ENCODE assay signal across 8 cellular contexts in the genomic region with DNA sequence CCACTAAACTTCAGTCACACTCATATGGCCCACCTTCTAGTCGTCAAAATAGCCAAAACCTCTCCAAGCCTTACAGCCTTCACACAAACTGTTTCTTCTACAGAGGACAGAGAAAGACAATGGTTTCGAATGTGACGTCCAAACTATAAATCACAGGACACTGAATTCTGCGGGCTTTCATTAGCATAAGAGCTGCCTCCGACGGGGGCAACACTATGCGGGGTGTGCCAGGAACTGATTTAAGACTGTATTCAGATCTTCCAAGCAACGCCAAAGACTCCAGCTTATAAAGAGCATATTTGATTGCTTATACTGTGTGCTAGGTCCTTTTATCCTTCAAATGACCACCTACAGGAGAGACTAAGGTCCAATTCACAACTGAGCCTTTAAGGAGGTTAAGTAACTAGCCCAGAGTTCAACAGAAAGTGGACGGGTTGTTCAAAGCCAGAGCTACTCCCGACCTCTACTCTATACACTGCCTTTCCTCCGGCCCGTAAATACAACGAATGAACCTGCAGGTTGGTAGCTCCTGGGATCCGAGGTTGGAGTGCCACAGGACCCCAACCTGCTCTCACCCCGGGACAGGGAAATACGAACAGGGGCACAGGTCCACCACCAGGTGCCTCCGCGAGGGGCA. TPM values are rescaled to one million over a fixed set of nuclear protein-coding genes. Genes with fewer than 3 reads are reported as not detected.
DNase-seq lines count a peak whose midpoint lies in the region; ATAC-seq and TF ChIP-seq lines count a peak whose summit lies in the region.

No MANE protein-coding gene starts in this region.

- no peak for TF ChIP-seq EP300 in ovary (IDR thresholded peaks at IDR 0.05)

- peak overlapping the region; percentile 52 for H3K27ac ChIP-seq in CD8-positive, alpha-beta memory T cell (ENCODE audit: low read depth, low read length)
- H3K27ac ChIP-seq in RWPE2 (ENCODE audit: poor library complexity, severe bottlenecking) = peak overlapping the region; percentile 49
- peak overlapping the region; percentile 92 to 98 (median 96) for H3K27ac ChIP-seq in esophagus squamous epithelium
- H3K27ac ChIP-seq in ovary = peak overlapping the region; percentile 67 to 88

- peaks cover 36 to 40% (median 39%) of the 10 kb centered on the region in 3 donors for H3K4me1 Mint-ChIP-seq in CD8-positive, alpha-beta memory T cell

- H3K36me3 Mint-ChIP-seq in CD8-positive, alpha-beta memory T cell = peaks cover 0 to 20% (median 4%) of the 10 kb centered on the region in 3 donors

- H3K4me1 ChIP-seq in CD8-positive, alpha-beta memory T cell (ENCODE audit: insufficient read depth, low read length) = peaks cover 20% of the 10 kb centered on the region
- H3K4me1 ChIP-seq in RWPE2 (ENCODE audit: insufficient read depth, poor library complexity, severe bottlenecking) (peaks cover 7% of the 10 kb centered on the region), esophagus squamous epithelium (peaks cover 13 to 25% (median 14%) of the 10 kb centered on the region in 3 donors), ovary (ENCODE audit: insufficient read depth) (no peaks in the 10 kb centered on the region)

- POLR2A ChIA-PET in CD8-positive, alpha-beta memory T cell (lab: Charles Lee) = interaction anchor here (0.5 to 2.1 kb wide), 6 partner anchors 10 to 493 kb away, joined by 3 to 18 read pairs (median 4); partner anchors contain the start of gene MAP4K5

- H3K27ac Mint-ChIP-seq in CD8-positive, alpha-beta memory T cell = peak overlapping the region; percentile 86 to 99 (median 95)

- WGBS in esophagus squamous epithelium, 2 donors = 0% methylated on average over 11 to 12 of the region's 18 CpGs
- 1 to 3% (median 2%) methylated on average over 18 of the region's 18 CpGs for WGBS in ovary, 3 donors

- peak overlapping the region; percentile 88 to 98 (median 93) for H3K4me3 Mint-ChIP-seq in CD8-positive, alpha-beta memory T cell

- peak; percentile 83 for TF ChIP-seq CTCF in RWPE2 (IDR thresholded peaks at IDR 0.05; ENCODE audit: poor library complexity, severe bottlenecking)
- peak in 2 of 6 experiments; percentile 33 to 54 for TF ChIP-seq CTCF in esophagus squamous epithelium (IDR thresholded peaks at IDR 0.05)
- TF ChIP-seq CTCF in ovary (IDR thresholded peaks at IDR 0.05) = peak in 2 of 3 donors; percentile 61 to 67

- H3K9me3 ChIP-seq in CD8-positive, alpha-beta memory T cell (ENCODE audit: low read length) = no peaks in the 10 kb centered on the region
- H3K9me3 ChIP-seq in RWPE2 (ENCODE audit: severe bottlenecking) (no peaks in the 10 kb centered on the region), esophagus squamous epithelium (no peaks in the 10 kb centered on the region), ovary (no peaks in the 10 kb centered on the region)

- CTCF ChIA-PET in CD8-positive, alpha-beta memory T cell (lab: Charles Lee) = interaction anchor here (1.0 to 3.6 kb wide), 5 partner anchors 10 to 691 kb away, joined by 3 to 39 read pairs (median 5); partner anchors contain the start of genes CDKL1, MAP4K5, MGAT2 and RPL36AL

- ATAC-seq in RWPE2 (ENCODE audit: low read depth) = no peak
- ATAC-seq in GM21576 (IDR thresholded peaks at IDR 0.05; ENCODE audit: unreplicated experiment) = no peak

- intact Hi-C loops in esophagus squamous epithelium (cut with DNase I) (no loop called here), ovary (cut with DNase I) (no loop called here)

- TF ChIP-seq POLR2A in esophagus squamous epithelium (IDR thresholded peaks at IDR 0.05) (no peak), ovary (IDR thresholded peaks at IDR 0.05) (no peak)

- no peaks in the 10 kb centered on the region for H3K27me3 ChIP-seq in CD8-positive, alpha-beta memory T cell (ENCODE audit: insufficient read depth, low read length, poor library complexity, severe bottlenecking)
- H3K27me3 ChIP-seq in H7 (ENCODE audit: control insufficient read depth, insufficient read depth, low read length) (no peaks in the 10 kb centered on the region), RWPE2 (ENCODE audit: insufficient read depth, poor library complexity, severe bottlenecking) (no peaks in the 10 kb centered on the region), esophagus squamous epithelium (no peaks in the 10 kb centered on the region), ovary (no peaks in the 10 kb centered on the region)

- H3K9me3 Mint-ChIP-seq in CD8-positive, alpha-beta memory T cell = no peaks in the 10 kb centered on the region

- no peaks in the 10 kb centered on the region for H3K36me3 ChIP-seq in CD8-positive, alpha-beta memory T cell (ENCODE audit: insufficient read depth, low read length)
- H3K36me3 ChIP-seq in H7 (replicated peaks; ENCODE audit: control insufficient read depth, insufficient read depth, low read length) (peaks cover 2% of the 10 kb centered on the region; the same call in 1 of the 2 replicates), RWPE2 (ENCODE audit: low read depth) (peaks cover 13% of the 10 kb centered on the region), esophagus squamous epithelium (peaks cover 0 to 12% (median 0%) of the 10 kb centered on the region in 3 donors), ovary (no peaks in the 10 kb centered on the region)

- H3K4me3 ChIP-seq in CD8-positive, alpha-beta memory T cell (ENCODE audit: low read length) = peak overlapping the region; percentile 84
- H3K4me3 ChIP-seq in H7 (ENCODE audit: insufficient read depth, low read depth, low read length) (peak overlapping the region; percentile 91), RWPE2 (ENCODE audit: severe bottlenecking) (peak overlapping the region; percentile 65), esophagus squamous epithelium (peak overlapping the region; percentile 56 to 90 (median 80)), ovary (peak overlapping the region; percentile 75)

- DNase-seq in CD8-positive, alpha-beta memory T cell = no peak
- DNase-seq in H7 (peak; percentile 22), RWPE2 (ENCODE audit: low spot score) (no peak), esophagus squamous epithelium (lab: John Stamatoyannopoulos, UW) (no peak), ovary (no peak), iPS-NIHi11 (ENCODE audit: low spot score) (no peak)
- no peak for DNase-seq in NK-92 treated with Interleukin-12 subunit alpha and Interleukin-12 subunit beta, amount 100 ng/mL, for 24 hours (lab: John Stamatoyannopoulos, UW)

- no peaks in the 10 kb centered on the region for H3K27me3 Mint-ChIP-seq in CD8-positive, alpha-beta memory T cell

RNA-seq across cellular contexts. Expression of gene L2HGDH, which starts 0.6 kb away (rescaled TPM):
- total RNA-seq in CD8-positive, alpha-beta memory T cell = 10 to 100 TPM; 19.7 to 20.0 TPM
- polyA plus RNA-seq in CD8-positive, alpha-beta memory T cell = 3.6 TPM
- total RNA-seq in H7 (2014; rRNA removed; shearing (Covaris generic)) = 17.4 and 18.2 TPM in 2 replicates
- 10 to 100 TPM in 2 of 4 donors, 1 to 10 TPM in 2; 6.5 to 14.2 (median 9.3) TPM for total RNA-seq in esophagus squamous epithelium
- total RNA-seq in ovary = 1 to 10 TPM; 3.1 to 5.9 (median 5.1) TPM
- polyA plus RNA-seq in ovary = 1 to 10 TPM; 2.3 to 3.5 TPM

RNA-seq across cellular contexts. Expression of gene DMAC2L, which starts 0.7 kb away (rescaled TPM):
- 10 to 100 TPM; 14.3 to 14.7 TPM for total RNA-seq in CD8-positive, alpha-beta memory T cell
- 17.9 TPM for polyA plus RNA-seq in CD8-positive, alpha-beta memory T cell
- total RNA-seq in H7 (2014; rRNA removed; shearing (Covaris generic)) = 8.0 and 8.2 TPM in 2 replicates
- total RNA-seq in esophagus squamous epithelium (10 to 100 TPM; 13.4 to 21.7 (median 16.6) TPM), ovary (10 to 100 TPM in 6 of 7 donors, 1 to 10 TPM in 1; 5.1 to 19.8 (median 12.9) TPM)
- 10 to 100 TPM; 11.6 to 13.4 TPM for polyA plus RNA-seq in ovary
